ENCODE assay signal across 9 cellular contexts in genomic region chr3:70981252-70981933, GRCh38.
DNase-seq lines count a peak whose midpoint lies in the region; ATAC-seq, FAIRE-seq and TF ChIP-seq lines count a peak whose summit lies in the region.
"Had no signal": no experiment of that assay in that cellular context is flagged by ENCODE, and none has a peak within 500 bp of the region (broad histone marks: within the 10 kb centered on the region; RNA-seq: fewer than 3 reads in every experiment).

No MANE protein-coding gene starts in this region.

- dilution Hi-C loops in keratinocyte (cut with MboI; ENCODE audit: extremely low pct_ligation_motif_present, low sequenced_read_pairs): no loop called here

- H3K27ac ChIP-seq in KMS-11 (peak overlapping the region; percentile 100), keratinocyte (ENCODE audit: control insufficient read depth, insufficient read depth, low read length) (peak overlapping the region; percentile 96)

- H3K4me1 ChIP-seq in KMS-11 (ENCODE audit: low read depth, poor library complexity, severe bottlenecking): peaks cover 59% of the 10 kb centered on the region
- peaks cover 11% of the 10 kb centered on the region for H3K4me1 ChIP-seq in keratinocyte (ENCODE audit: control insufficient read depth, extremely low read depth, insufficient read depth, low read length)

- H3K79me2 ChIP-seq in KMS-11 (ENCODE audit: insufficient read depth, low read depth) (no peaks in the 10 kb centered on the region; the same call in 1 of the 2 replicates), keratinocyte (ENCODE audit: control insufficient read depth, insufficient read depth, low read length) (peaks cover 2% of the 10 kb centered on the region)

- H3K27me3 Mint-ChIP-seq in activated T-helper 2 cell treated with anti-CD3 and anti-CD28 coated beads, Interferon-gamma antibody, Interleukin-2, Interleukin-4, amounts not matched to agents 10 μg/mL and 5 μg/mL and 100 μg/mL, durations not matched to agents 14 hours and 24 hours and 36 hours (ENCODE audit: low read depth): no peaks in the 10 kb centered on the region

- no peak for FAIRE-seq in keratinocyte (lab: Jason Lieb, UNC)
- FAIRE-seq: H1 had no signal

- H3K4me3 ChIP-seq in KMS-11 (IDR thresholded peaks at IDR 0.05; ENCODE audit: insufficient read depth, low read depth, low read length): no peak overlapping the region
- H3K4me3 ChIP-seq in keratinocyte (ENCODE audit: control insufficient read depth in 2 of 3, extremely low read depth in 1 of 3, insufficient read depth in 2 of 3, low read depth in 1 of 3, low read length in 3 of 3): no peak overlapping the region

- no peak for DNase-seq in activated T-helper 2 cell treated with anti-CD3 and anti-CD28 coated beads, Interferon-gamma antibody, Interleukin-2, Interleukin-4, amounts not matched to agents 10 μg/mL and 5 μg/mL and 100 μg/mL, durations not matched to agents 14 hours and 24 hours and 36 hours (ENCODE audit: low spot score)
- no peak for DNase-seq in keratinocyte (ENCODE audit: low read depth, low spot score)
- DNase-seq in stimulated activated effector memory CD8-positive, alpha-beta T cell treated with anti-CD3 and anti-CD28 coated beads, Interleukin-12 subunit alpha, Interleukin-12 subunit beta, amount 100 ng/mL, for 72 hours (ENCODE audit: low spot score in 2 of 2): no peak

- no peak overlapping the region for H3K4me3 Mint-ChIP-seq in activated T-helper 2 cell treated with anti-CD3 and anti-CD28 coated beads, Interferon-gamma antibody, Interleukin-2, Interleukin-4, amounts not matched to agents 10 μg/mL and 5 μg/mL and 100 μg/mL, durations not matched to agents 14 hours and 24 hours and 36 hours (ENCODE audit: low read depth)
- peak overlapping the region; percentile 56 for H3K4me3 Mint-ChIP-seq in stimulated activated effector memory CD8-positive, alpha-beta T cell treated with anti-CD3 and anti-CD28 coated beads, Interleukin-12 subunit alpha, Interleukin-12 subunit beta, amount 100 ng/mL, for 72 hours

- TF ChIP-seq CTCF in KMS-11 (conservative IDR thresholded peaks at IDR 0.05; ENCODE audit: low read depth, low read length) (no peak), keratinocyte (optimal IDR thresholded peaks at IDR 0.05 in 1 of 3, IDR thresholded peaks at IDR 0.05 in 1 of 3, conservative IDR thresholded peaks at IDR 0.05 in 1 of 3; ENCODE audit: extremely low read depth in 1 of 3, insufficient read depth in 2 of 3, low read length in 3 of 3) (no peak)

- peaks cover 45% of the 10 kb centered on the region for H3K4me1 Mint-ChIP-seq in activated T-helper 2 cell treated with anti-CD3 and anti-CD28 coated beads, Interferon-gamma antibody, Interleukin-2, Interleukin-4, amounts not matched to agents 10 μg/mL and 5 μg/mL and 100 μg/mL, durations not matched to agents 14 hours and 24 hours and 36 hours (ENCODE audit: low read depth)
- peaks cover 52% of the 10 kb centered on the region for H3K4me1 Mint-ChIP-seq in stimulated activated effector memory CD8-positive, alpha-beta T cell treated with anti-CD3 and anti-CD28 coated beads, Interleukin-12 subunit alpha, Interleukin-12 subunit beta, amount 100 ng/mL, for 72 hours

- H3K9ac ChIP-seq in KMS-11 (peak overlapping the region; percentile 91), keratinocyte (ENCODE audit: control insufficient read depth, extremely low read depth, insufficient read depth, low read length) (no peak overlapping the region)

- H3K9me3 Mint-ChIP-seq in activated T-helper 2 cell treated with anti-CD3 and anti-CD28 coated beads, Interferon-gamma antibody, Interleukin-2, Interleukin-4, amounts not matched to agents 10 μg/mL and 5 μg/mL and 100 μg/mL, durations not matched to agents 14 hours and 24 hours and 36 hours: no peaks in the 10 kb centered on the region
- no peaks in the 10 kb centered on the region for H3K9me3 Mint-ChIP-seq in stimulated activated effector memory CD8-positive, alpha-beta T cell treated with anti-CD3 and anti-CD28 coated beads, Interleukin-12 subunit alpha, Interleukin-12 subunit beta, amount 100 ng/mL, for 72 hours

- H2AFZ ChIP-seq in KMS-11 (ENCODE audit: low read depth): no peak overlapping the region
- H2AFZ ChIP-seq in keratinocyte (ENCODE audit: control insufficient read depth, low read length): no peak overlapping the region

- H3K27me3 ChIP-seq in KMS-11 (ENCODE audit: insufficient read depth, low read depth) (no peaks in the 10 kb centered on the region), keratinocyte (ENCODE audit: control insufficient read depth, extremely low read depth, insufficient read depth, low read length) (no peaks in the 10 kb centered on the region)

- H3K4me2 ChIP-seq in KMS-11: peak overlapping the region; percentile 97
- H3K4me2 ChIP-seq in keratinocyte (ENCODE audit: control insufficient read depth, extremely low read depth, insufficient read depth, low read depth, low read length): no peak overlapping the region

- H3K27ac Mint-ChIP-seq in activated T-helper 2 cell treated with anti-CD3 and anti-CD28 coated beads, Interferon-gamma antibody, Interleukin-2, Interleukin-4, amounts not matched to agents 10 μg/mL and 5 μg/mL and 100 μg/mL, durations not matched to agents 14 hours and 24 hours and 36 hours: peak overlapping the region; percentile 76
- H3K27ac Mint-ChIP-seq in stimulated activated effector memory CD8-positive, alpha-beta T cell treated with anti-CD3 and anti-CD28 coated beads, Interleukin-12 subunit alpha, Interleukin-12 subunit beta, amount 100 ng/mL, for 72 hours: peak overlapping the region; percentile 96

- no peaks in the 10 kb centered on the region for H3K9me1 ChIP-seq in keratinocyte (ENCODE audit: control insufficient read depth, extremely low read depth, insufficient read depth, low read length)

- intact Hi-C loops in activated T-helper 2 cell treated with anti-CD3 and anti-CD28 coated beads, Interferon-gamma antibody, Interleukin-2, Interleukin-4, amounts not matched to agents 10 μg/mL and 5 μg/mL and 100 μg/mL, durations not matched to agents 14 hours and 24 hours and 36 hours (cut with micrococcal nuclease): no loop called here

- no peak for ATAC-seq in stimulated activated effector memory CD8-positive, alpha-beta T cell treated with anti-CD3 and anti-CD28 coated beads, Interleukin-12 subunit alpha, Interleukin-12 subunit beta, amount 100 ng/mL, for 72 hours
- ATAC-seq in GM19035 (IDR thresholded peaks at IDR 0.05; ENCODE audit: unreplicated experiment) (no peak), HG03175 (IDR thresholded peaks at IDR 0.05; ENCODE audit: unreplicated experiment) (no peak), GM21723 (IDR thresholded peaks at IDR 0.05; ENCODE audit: unreplicated experiment) (no peak), GM18520 (IDR thresholded peaks at IDR 0.05; ENCODE audit: unreplicated experiment) (no peak)

- no peaks in the 10 kb centered on the region for H3K9me3 ChIP-seq in keratinocyte (ENCODE audit: control insufficient read depth, low read depth, low read length)

- H3K36me3 ChIP-seq in KMS-11 (ENCODE audit: insufficient read depth) (no peaks in the 10 kb centered on the region), keratinocyte (ENCODE audit: control insufficient read depth in 2 of 2, extremely low read depth in 1 of 2, insufficient read depth in 2 of 2, low read length in 2 of 2) (peaks cover 9 to 17% of the 10 kb centered on the region in 2 experiments)

- H4K20me1 ChIP-seq in KMS-11 (ENCODE audit: insufficient read depth): no peaks in the 10 kb centered on the region
- H4K20me1 ChIP-seq in keratinocyte (ENCODE audit: control insufficient read depth, extremely low read depth, insufficient read depth, low read length): no peaks in the 10 kb centered on the region

- peaks cover 85% of the 10 kb centered on the region for H3K36me3 Mint-ChIP-seq in activated T-helper 2 cell treated with anti-CD3 and anti-CD28 coated beads, Interferon-gamma antibody, Interleukin-2, Interleukin-4, amounts not matched to agents 10 μg/mL and 5 μg/mL and 100 μg/mL, durations not matched to agents 14 hours and 24 hours and 36 hours (ENCODE audit: low read depth)
- peaks cover 100% of the 10 kb centered on the region for H3K36me3 Mint-ChIP-seq in stimulated activated effector memory CD8-positive, alpha-beta T cell treated with anti-CD3 and anti-CD28 coated beads, Interleukin-12 subunit alpha, Interleukin-12 subunit beta, amount 100 ng/mL, for 72 hours
